ENCODE assay signal across 11 cellular contexts in the genomic region with DNA sequence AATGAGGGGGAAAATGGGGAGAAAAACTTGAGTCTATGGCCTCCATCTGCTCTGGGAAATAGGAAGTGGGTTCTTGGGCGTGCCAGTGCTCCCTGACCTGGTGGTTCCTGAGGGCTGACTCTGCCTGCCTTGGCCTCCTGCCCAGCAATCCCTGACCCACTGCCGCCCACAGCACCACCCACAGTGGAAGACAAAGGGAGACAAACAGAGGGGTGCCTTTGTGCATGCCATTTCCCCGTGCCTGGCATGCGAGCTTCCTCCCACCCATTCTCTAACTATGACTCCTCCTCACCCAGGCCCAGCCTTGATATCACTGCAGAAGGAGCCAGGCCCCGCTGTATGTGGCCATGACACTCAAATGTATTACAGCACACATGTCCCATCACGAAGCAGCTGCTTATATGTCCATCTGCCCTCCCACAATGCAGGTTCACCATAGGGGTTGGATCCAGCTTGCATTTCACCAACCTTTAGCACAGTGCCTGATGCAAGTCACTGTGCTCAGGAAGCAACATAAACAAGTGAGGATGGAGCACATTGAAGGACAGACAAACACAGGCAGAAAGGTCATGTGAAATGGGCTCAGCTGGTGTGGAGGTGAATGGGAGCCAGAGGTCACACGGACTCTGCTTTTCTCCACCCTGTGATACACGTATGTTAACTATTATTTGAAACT.
DNase-seq lines count a peak whose midpoint lies in the region; ATAC-seq and TF ChIP-seq lines count a peak whose summit lies in the region.
"Had no signal": no experiment of that assay in that cellular context is flagged by ENCODE, and none has a peak within 500 bp of the region (broad histone marks: within the 10 kb centered on the region; RNA-seq: fewer than 3 reads in every experiment).

No MANE protein-coding gene starts in this region.

- no peaks in the 10 kb centered on the region for H3K79me2 ChIP-seq in fibroblast of lung (ENCODE audit: control insufficient read depth, insufficient read depth, low read length)

- TF ChIP-seq CTCF in HFFc6 (IDR thresholded peaks at IDR 0.05) (no peak), fibroblast of lung (conservative IDR thresholded peaks at IDR 0.05 in 1 of 2, IDR thresholded peaks at IDR 0.05 in 1 of 2; ENCODE audit: low read depth in 1 of 2, low read length in 2 of 2) (no peak), spleen (IDR thresholded peaks at IDR 0.05 in 8 of 11, conservative IDR thresholded peaks at IDR 0.05 in 3 of 11) (no peak)

- H3K4me3 ChIP-seq in fibroblast of lung (replicated peaks in 1 of 4; ENCODE audit: control extremely low read depth in 1 of 4, insufficient read depth in 1 of 4, low read depth in 3 of 4, low read length in 4 of 4) = no peak overlapping the region
- no peak overlapping the region for H3K4me3 ChIP-seq in spleen
- H3K4me3 ChIP-seq: prostate gland had no signal

- intact Hi-C loops in spleen (cut with DNase I; ENCODE audit: low total_unique reads) = no loop called here

- H3K9me3 Mint-ChIP-seq in HFFc6 = no peaks in the 10 kb centered on the region
- H3K9me3 Mint-ChIP-seq in T-cell = no peaks in the 10 kb centered on the region
- no peaks in the 10 kb centered on the region for H3K9me3 Mint-ChIP-seq in stimulated activated naive B cell treated with anti-CD40 and anti-IgM and Interleukin-4, amounts not matched to agents 10 μg/mL and 1 μg/mL and 100 μg/mL, for 72 hours

- H3K27me3 Mint-ChIP-seq in HFFc6 (ENCODE audit: insufficient read depth) = no peaks in the 10 kb centered on the region
- no peaks in the 10 kb centered on the region for H3K27me3 Mint-ChIP-seq in T-cell
- H3K27me3 Mint-ChIP-seq in stimulated activated naive B cell treated with anti-CD40 and anti-IgM and Interleukin-4, amounts not matched to agents 10 μg/mL and 1 μg/mL and 100 μg/mL, for 72 hours = no peaks in the 10 kb centered on the region

- H3K27ac ChIP-seq in fibroblast of lung (ENCODE audit: insufficient read depth, low read length) = peak overlapping the region; percentile 87
- H3K27ac ChIP-seq in spleen = peak overlapping the region in 6 of 8 donors; percentile 20 to 63 (median 36)
- H3K27ac ChIP-seq: prostate gland had no signal

- no peak for ATAC-seq in T-cell (replicated peaks in 1 of 4)
- ATAC-seq in HG03097 (IDR thresholded peaks at IDR 0.05; ENCODE audit: low FRiP score, unreplicated experiment) = no peak
- no peak for ATAC-seq in stimulated activated naive B cell treated with anti-CD40 and anti-IgM and Interleukin-4, amounts not matched to agents 10 μg/mL and 1 μg/mL and 100 μg/mL, for 72 hours (replicated peaks)
- ATAC-seq in GM21529 (IDR thresholded peaks at IDR 0.05; ENCODE audit: unreplicated experiment) = no peak

- H3K9me3 ChIP-seq in fibroblast of lung (ENCODE audit: control insufficient read depth, insufficient read depth, low read depth, low read length) (no peaks in the 10 kb centered on the region), spleen (no peaks in the 10 kb centered on the region)
- H3K9me3 ChIP-seq: prostate gland had no signal

- no peaks in the 10 kb centered on the region for H3K36me3 ChIP-seq in fibroblast of lung (ENCODE audit: control insufficient read depth, insufficient read depth, low read length)
- no peaks in the 10 kb centered on the region for H3K36me3 ChIP-seq in spleen
- H3K36me3 ChIP-seq: prostate gland had no signal

- H4K20me1 ChIP-seq in fibroblast of lung (ENCODE audit: control insufficient read depth, extremely low read depth, insufficient read depth, low read length) = no peaks in the 10 kb centered on the region

- H3K27me3 ChIP-seq in fibroblast of lung (ENCODE audit: control insufficient read depth, insufficient read depth, low read length) (no peaks in the 10 kb centered on the region), spleen (replicated peaks in 1 of 7) (no peaks in the 10 kb centered on the region)

- DNase-seq in HFFc6 (peak; percentile 57), T-cell (no peak), fibroblast of lung (ENCODE audit: low read depth in 2 of 2) (peak; percentile 70 to 90), spleen (peak; percentile 80), NCI-H2029 treated with DMSO at 0.1 percent for 48 hours (lab: John Stamatoyannopoulos, UW) (no peak)
- DNase-seq in stimulated activated naive B cell treated with anti-CD40 and anti-IgM and Interleukin-4, amounts not matched to agents 10 μg/mL and 1 μg/mL and 100 μg/mL, for 72 hours = no peak
- DNase-seq: activated T-cell treated with anti-CD3 and anti-CD28 coated beads, Interleukin-2, amount 50 U/mL, for 1 hour; NCI-H82 had no signal

- no peak overlapping the region for H3K4me2 ChIP-seq in fibroblast of lung (ENCODE audit: extremely low read depth, insufficient read depth, low read length)

- TF ChIP-seq POLR2A in spleen (IDR thresholded peaks at IDR 0.05) = no peak

- WGBS in spleen, 5 donors = 46 to 58% (median 55%) methylated on average over 8 of the region's 8 CpGs

- peaks cover 37% of the 10 kb centered on the region for H3K4me1 ChIP-seq in fibroblast of lung (ENCODE audit: control insufficient read depth, extremely low read depth, insufficient read depth, low read length)
- peaks cover 0 to 56% (median 34%) of the 10 kb centered on the region in 6 donors for H3K4me1 ChIP-seq in spleen

- no peak overlapping the region for H3K9ac ChIP-seq in fibroblast of lung (ENCODE audit: insufficient read depth, low read length)

- H3K4me3 Mint-ChIP-seq in HFFc6 (peak overlapping the region; percentile 4), T-cell (no peak overlapping the region)
- no peak overlapping the region for H3K4me3 Mint-ChIP-seq in stimulated activated naive B cell treated with anti-CD40 and anti-IgM and Interleukin-4, amounts not matched to agents 10 μg/mL and 1 μg/mL and 100 μg/mL, for 72 hours

- H3K36me3 Mint-ChIP-seq in HFFc6 (ENCODE audit: low read depth) (no peaks in the 10 kb centered on the region), T-cell (no peaks in the 10 kb centered on the region)
- no peaks in the 10 kb centered on the region for H3K36me3 Mint-ChIP-seq in stimulated activated naive B cell treated with anti-CD40 and anti-IgM and Interleukin-4, amounts not matched to agents 10 μg/mL and 1 μg/mL and 100 μg/mL, for 72 hours

- POLR2A ChIA-PET in T-cell (lab: Charles Lee) = no interaction called here

- H3K27ac Mint-ChIP-seq in HFFc6 (peak overlapping the region; percentile 94), T-cell (peak overlapping the region; percentile 1 to 15)
- H3K27ac Mint-ChIP-seq in stimulated activated naive B cell treated with anti-CD40 and anti-IgM and Interleukin-4, amounts not matched to agents 10 μg/mL and 1 μg/mL and 100 μg/mL, for 72 hours = no peak overlapping the region

- H3K4me1 Mint-ChIP-seq in HFFc6 (ENCODE audit: low read depth) (peaks cover 94% of the 10 kb centered on the region), T-cell (peaks cover 11 to 23% (median 16%) of the 10 kb centered on the region in 3 donors)
- H3K4me1 Mint-ChIP-seq in stimulated activated naive B cell treated with anti-CD40 and anti-IgM and Interleukin-4, amounts not matched to agents 10 μg/mL and 1 μg/mL and 100 μg/mL, for 72 hours = no peaks in the 10 kb centered on the region

- CTCF ChIA-PET in T-cell (lab: Charles Lee) = interaction anchor here in 1 of 2 donors (0.6 kb wide), 1 partner anchor 58 kb away, joined by 4 read pairs; no protein-coding TSS in a partner anchor

- peak overlapping the region; percentile 10 for H2AFZ ChIP-seq in fibroblast of lung (ENCODE audit: low read length)

Comparison
In these comparisons a context has a peak if more than half of its experiments do, and no peak if none do; other contexts are left out.
1. DNase-seq: peak in HFFc6 (single experiment), fibroblast of lung (2 of 2) and spleen (single experiment); none in T-cell (0 of 34), stimulated activated naive B cell treated with anti-CD40 and anti-IgM and Interleukin-4, amounts not matched to agents 10 μg/mL and 1 μg/mL and 100 μg/mL, for 72 hours (single experiment) and NCI-H2029 treated with DMSO at 0.1 percent for 48 hours (single experiment).